Comparison of ENCODE assay signal across 20 cellular contexts in the genomic region with DNA sequence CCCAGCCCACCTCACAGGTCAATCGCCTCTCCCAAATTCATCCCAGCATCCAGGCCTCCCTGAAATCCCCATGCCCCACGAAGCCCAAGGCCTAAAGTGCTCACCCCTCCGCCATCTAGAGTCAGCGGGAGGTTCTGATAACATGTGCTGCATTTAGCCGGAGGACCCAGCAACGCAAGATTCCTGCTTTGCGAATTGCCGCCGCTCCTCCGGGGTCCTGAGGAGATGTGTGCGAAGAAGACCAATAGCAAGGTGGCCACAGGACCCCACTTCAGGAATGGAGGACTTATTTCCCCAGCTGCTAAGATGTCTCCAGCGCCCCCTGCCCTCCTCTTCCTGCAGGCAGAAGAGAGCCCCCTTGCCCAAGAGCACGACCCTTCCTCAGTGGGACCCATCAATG.
DNase-seq lines count a peak whose midpoint lies in the region; ATAC-seq, FAIRE-seq and TF ChIP-seq lines count a peak whose summit lies in the region.
"Had no signal": no experiment of that assay in that cellular context is flagged by ENCODE, and none has a peak within 500 bp of the region (broad histone marks: within the 10 kb centered on the region; RNA-seq: fewer than 3 reads in every experiment).

No MANE protein-coding gene starts in this region.

- H3K56ac ChIP-seq in H1 (replicated peaks; ENCODE audit: insufficient read length, low read depth, low read length) = no peak overlapping the region

- no peaks in the 10 kb centered on the region for H4K20me1 ChIP-seq in H1 (replicated peaks in 1 of 2; ENCODE audit: control insufficient read depth in 1 of 2, insufficient read depth in 2 of 2, low read length in 2 of 2)
- H4K20me1 ChIP-seq in HepG2 (ENCODE audit: insufficient read depth, low read length) = no peaks in the 10 kb centered on the region
- H4K20me1 ChIP-seq: BLaER1 had no signal

- H2BK5ac ChIP-seq in H1 (ENCODE audit: low read depth, low read length) = no peak overlapping the region

- no peaks in the 10 kb centered on the region; the same call in 1 of the 2 replicates for H3K9me3 ChIP-seq in AG04450 (ENCODE audit: control insufficient read depth, insufficient read depth, low read length)
- H3K9me3 ChIP-seq in H1 (ENCODE audit: insufficient read depth in 2 of 2, low read depth in 1 of 2, low read length in 1 of 2) = no peaks in the 10 kb centered on the region
- H3K9me3 ChIP-seq in HepG2 (ENCODE audit: low read length) = no peaks in the 10 kb centered on the region
- H3K9me3 ChIP-seq: BLaER1 had no signal

- TF ChIP-seq RAD21 in H1 (IDR thresholded peaks at IDR 0.05 in 1 of 2, conservative IDR thresholded peaks at IDR 0.05 in 1 of 2; ENCODE audit: low read depth in 2 of 2, low read length in 2 of 2) = peak; percentile 20 to 30; a peak in 3 of 4 replicates
- no peak for TF ChIP-seq RAD21 in HepG2 (CRISPR knock-in tag; IDR thresholded peaks at IDR 0.05)

- H2BK12ac ChIP-seq in H1 (ENCODE audit: low read depth, low read length) = no peak overlapping the region

- H4K5ac ChIP-seq in H1 (ENCODE audit: insufficient read length, low read depth, low read length) = no peak overlapping the region

- H3K4me2 ChIP-seq in H1 (ENCODE audit: insufficient read depth in 1 of 2, low read depth in 2 of 2, low read length in 2 of 2) = no peak overlapping the region
- no peak overlapping the region for H3K4me2 ChIP-seq in HepG2 (ENCODE audit: low read depth, low read length)
- H3K4me2 ChIP-seq: BLaER1 had no signal

- in situ Hi-C loops in HepG2 (cut with HindIII; ENCODE audit: extremely low pct_ligation_motif_present, low pct_unique_long_range_greater_than_20kb) = no loop called here

- no peak overlapping the region for H3K18ac ChIP-seq in H1 (ENCODE audit: extremely low read depth, low read length)

- POLR2A ChIA-PET in AG04450 (lab: Yijun Ruan, JAX) = interaction anchor here (1.0 to 2.2 kb wide), 2 partner anchors 55 to 61 kb away, joined by 3 to 19 read pairs; no protein-coding TSS in a partner anchor
- POLR2A ChIA-PET in H1 (lab: Charles Lee; ENCODE audit: partially characterized antibody) = no interaction called here
- POLR2A ChIA-PET in HepG2 (lab: Yijun Ruan, JAX) = no interaction called here

- peaks cover 2% of the 10 kb centered on the region for H3K27me3 ChIP-seq in AG04450 (ENCODE audit: control insufficient read depth, insufficient read depth, low read length)
- peaks cover 0 to 3% (median 1%) of the 10 kb centered on the region in 4 experiments; a peak in 4 of 7 replicates for H3K27me3 ChIP-seq in H1 (replicated peaks in 1 of 4; ENCODE audit: control insufficient read depth in 3 of 4, extremely low read depth in 1 of 4, insufficient read depth in 3 of 4, low read length in 3 of 4)
- H3K27me3 ChIP-seq in HepG2 (ENCODE audit: control insufficient read depth in 1 of 2, insufficient read depth in 2 of 2, low read length in 2 of 2) = peaks cover 11 to 71% of the 10 kb centered on the region in 2 experiments; a peak in 4 of 5 replicates
- H3K27me3 ChIP-seq: BLaER1 had no signal

- BruUV-seq in HepG2 (replicated peaks; lab: Mats Ljungman, UMichigan) = no TSS peak

- no peak overlapping the region for H3K9ac ChIP-seq in H1 (replicated peaks in 1 of 4; ENCODE audit: extremely low read depth in 1 of 4, low read depth in 3 of 4, low read length in 3 of 4)
- no peak overlapping the region for H3K9ac ChIP-seq in HepG2 (ENCODE audit: insufficient read depth, low read depth, low read length)
- H3K9ac ChIP-seq: BLaER1 had no signal

- H3K14ac ChIP-seq in H1 (ENCODE audit: insufficient read length) = no peak overlapping the region

- no peak overlapping the region for H3K4ac ChIP-seq in H1 (replicated peaks; ENCODE audit: insufficient read length, low read depth, low read length)

- H3K27me3 Mint-ChIP-seq in HFFc6 (ENCODE audit: insufficient read depth) = peaks cover 2% of the 10 kb centered on the region; the same call in 1 of the 2 replicates
- H3K27me3 Mint-ChIP-seq: CD4-positive, alpha-beta T cell had no signal

- WGBS in H1 (ENCODE audit: extremely low coverage in 1 of 2, insufficient coverage in 1 of 2, insufficient read length in 1 of 2, insufficient replicate concordance in 2 of 2, low coverage in 1 of 2, low lambda C conversion rate in 2 of 2, missing lambda C conversion rate in 1 of 2), 2 experiments = 86% methylated on average over 13 of the region's 13 CpGs; no CpG with 5 or more reads in 1 of the 2 experiments
- 73% methylated on average over 12 of the region's 13 CpGs for WGBS in HepG2 (ENCODE audit: low lambda C conversion rate)

- H2BK20ac ChIP-seq in H1 (ENCODE audit: low read length) = no peak overlapping the region

- H3K23ac ChIP-seq in H1 (ENCODE audit: insufficient read length) = no peak overlapping the region

- no peak for TF ChIP-seq EP300 in H1 (IDR thresholded peaks at IDR 0.05; ENCODE audit: borderline replicate concordance in 1 of 2, low read depth in 2 of 2, low read length in 2 of 2)
- TF ChIP-seq EP300 in HepG2 (IDR thresholded peaks at IDR 0.05; ENCODE audit: low read depth in 2 of 2, low read length in 2 of 2) = no peak
- no peak for TF ChIP-seq EP300 in HepG2 (CRISPR knock-in tag; IDR thresholded peaks at IDR 0.05; ENCODE audit: borderline replicate concordance)

- peak overlapping the region; percentile 99 for H3K27ac Mint-ChIP-seq in HFFc6
- H3K27ac Mint-ChIP-seq: CD4-positive, alpha-beta T cell had no signal

- peaks cover 66% of the 10 kb centered on the region for H3K4me1 Mint-ChIP-seq in HFFc6 (ENCODE audit: low read depth)

- TF ChIP-seq CTCF in AG04450 (IDR thresholded peaks at IDR 0.05; ENCODE audit: low read depth, low read length) = no peak
- TF ChIP-seq CTCF in HFFc6 (IDR thresholded peaks at IDR 0.05) = peak; percentile 16; the same call in 1 of the 2 replicates
- peak in 2 of 3 experiments; percentile 29 to 35; a peak in 3 of 4 replicates for TF ChIP-seq CTCF in H1 (IDR thresholded peaks at IDR 0.05; ENCODE audit: control extremely low read depth in 1 of 3, insufficient read depth in 1 of 3, low read depth in 1 of 3, low read length in 3 of 3)
- no peak for TF ChIP-seq CTCF in HepG2 (CRISPR knock-in tag; IDR thresholded peaks at IDR 0.05)

- H2AFZ ChIP-seq in H1 (ENCODE audit: low read length) (no peak overlapping the region), HepG2 (ENCODE audit: low read length) (no peak overlapping the region)

- H3K4me3 ChIP-seq in AG04450 (ENCODE audit: low read depth, low read length) (no peak overlapping the region), H1 (ENCODE audit: extremely low read depth in 1 of 4, insufficient read depth in 2 of 4, low read depth in 3 of 4, low read length in 4 of 4) (no peak overlapping the region), HepG2 (replicated peaks in 1 of 3; ENCODE audit: insufficient read depth in 1 of 3, low read depth in 2 of 3, low read length in 3 of 3) (no peak overlapping the region)
- H3K4me3 ChIP-seq: BLaER1, K562 had no signal

- DNase-seq in AG04450 (ENCODE audit: low read depth, low spot score) (no peak), HFFc6 (no peak), H1 (ENCODE audit: low read depth in 1 of 2, low spot score in 2 of 2) (no peak), HepG2 (ENCODE audit: low spot score) (no peak), OCI-M1 (lab: John Stamatoyannopoulos, UW) (no peak), DMS79 (lab: John Stamatoyannopoulos, UW) (no peak)
- no peak for DNase-seq in activated effector memory CD4-positive, alpha-beta T cell treated with Interleukin-2 at 50 U/mL for 16 hours
- DNase-seq: CD4-positive, alpha-beta T cell; COR-L47; DMS79 treated with DMSO at 0.1 percent for 48 hours; MM.1S; NCI-H1092 treated with DMSO at 0.1 percent for 48 hours; NCI-H146; NCI-H2029; NCI-H2171; NCI-H526 had no signal

- H3K27ac ChIP-seq in AG04450 (ENCODE audit: low read depth, low read length) (peak overlapping the region; percentile 98), H1 (ENCODE audit: low read depth, low read length) (no peak overlapping the region), HepG2 (ENCODE audit: extremely low read length, insufficient read depth, low read length) (no peak overlapping the region)
- H3K27ac ChIP-seq: BLaER1 had no signal

- no peaks in the 10 kb centered on the region for H3K36me3 Mint-ChIP-seq in HFFc6 (ENCODE audit: low read depth)

- peak overlapping the region; percentile 11; the same call in 1 of the 2 replicates for H4K8ac ChIP-seq in H1 (ENCODE audit: extremely low read depth, insufficient read depth, low read length)

- CTCF ChIA-PET in AG04450 (lab: Charles Lee) = no interaction called here
- CTCF ChIA-PET in H1 (lab: Charles Lee; ENCODE audit: partially characterized antibody) = interaction anchor here (0.8 to 2.6 kb wide), 8 partner anchors 10 to 178 kb away, joined by 3 to 7 read pairs (median 4); no protein-coding TSS in a partner anchor
- CTCF ChIA-PET in HepG2 (lab: Yijun Ruan, JAX; ENCODE audit: low intra/inter-chr PET ratio, low total read pairs) = no interaction called here

- peak overlapping the region; percentile 84 for H3K4me3 Mint-ChIP-seq in HFFc6
- H3K4me3 Mint-ChIP-seq: CD4-positive, alpha-beta T cell had no signal

- H3K9me3 Mint-ChIP-seq in HFFc6 = no peaks in the 10 kb centered on the region
- H3K9me3 Mint-ChIP-seq: CD4-positive, alpha-beta T cell had no signal

- no peak for ATAC-seq in HepG2
- ATAC-seq: HCT116, K562 had no signal

- H2BK15ac ChIP-seq in H1 (ENCODE audit: low read length) = no peak overlapping the region

- no peak overlapping the region for H2BK120ac ChIP-seq in H1 (replicated peaks; ENCODE audit: low read depth, low read length)

- FAIRE-seq in H1 (lab: Jason Lieb, UNC) (no peak), HepG2 (lab: Jason Lieb, UNC) (no peak)
- FAIRE-seq: K562, RCC 7860 had no signal

- H3K79me2 ChIP-seq in H1 (ENCODE audit: control insufficient read depth in 1 of 2, insufficient read depth in 2 of 2, low read length in 2 of 2) (no peaks in the 10 kb centered on the region), HepG2 (ENCODE audit: insufficient read depth, low read length) (no peaks in the 10 kb centered on the region)

- H3K79me1 ChIP-seq in H1 (ENCODE audit: low read depth, low read length) = no peaks in the 10 kb centered on the region

- H4K91ac ChIP-seq in H1 (replicated peaks; ENCODE audit: insufficient read length, low read length) = no peak overlapping the region

- intact Hi-C loops in HepG2 (cut with micrococcal nuclease; ENCODE audit: unreplicated experiment) = no loop called here

- TF ChIP-seq POLR2A in H1 (IDR thresholded peaks at IDR 0.05; ENCODE audit: control extremely low read depth in 1 of 2, low read depth in 2 of 2, low read length in 2 of 2) (no peak), HepG2 (IDR thresholded peaks at IDR 0.05; ENCODE audit: insufficient read depth in 1 of 2, low read depth in 2 of 2, low read length in 2 of 2) (no peak)

- no peak overlapping the region for H2AK5ac ChIP-seq in H1 (ENCODE audit: low read depth, low read length)

- H3K4me1 ChIP-seq in H1 (replicated peaks in 1 of 4; ENCODE audit: control insufficient read depth in 3 of 4, insufficient read depth in 4 of 4, low read length in 3 of 4) (peaks cover 0 to 3% (median under 1%) of the 10 kb centered on the region in 4 experiments; a peak in 2 of 7 replicates), HepG2 (ENCODE audit: insufficient read depth, low read length) (peaks cover 12% of the 10 kb centered on the region)

- H3K36me3 ChIP-seq in H1 (ENCODE audit: control insufficient read depth in 2 of 4, insufficient read depth in 4 of 4, low read length in 3 of 4) (no peaks in the 10 kb centered on the region), HepG2 (replicated peaks in 1 of 2; ENCODE audit: control insufficient read depth in 1 of 2, insufficient read depth in 2 of 2, low read length in 2 of 2) (no peaks in the 10 kb centered on the region)
- H3K36me3 ChIP-seq: BLaER1 had no signal

- no peaks in the 10 kb centered on the region for H3K23me2 ChIP-seq in H1 (ENCODE audit: low read depth, low read length)

Comparison
In these comparisons a context has a peak if more than half of its experiments do, and no peak if none do; other contexts are left out.
1. CTCF ChIP-seq: peak in HFFc6 (single experiment) and H1 (2 of 3); none in AG04450 (single experiment) and HepG2 (single experiment).